ENCODE assay signal across 24 cellular contexts in the genomic region with DNA sequence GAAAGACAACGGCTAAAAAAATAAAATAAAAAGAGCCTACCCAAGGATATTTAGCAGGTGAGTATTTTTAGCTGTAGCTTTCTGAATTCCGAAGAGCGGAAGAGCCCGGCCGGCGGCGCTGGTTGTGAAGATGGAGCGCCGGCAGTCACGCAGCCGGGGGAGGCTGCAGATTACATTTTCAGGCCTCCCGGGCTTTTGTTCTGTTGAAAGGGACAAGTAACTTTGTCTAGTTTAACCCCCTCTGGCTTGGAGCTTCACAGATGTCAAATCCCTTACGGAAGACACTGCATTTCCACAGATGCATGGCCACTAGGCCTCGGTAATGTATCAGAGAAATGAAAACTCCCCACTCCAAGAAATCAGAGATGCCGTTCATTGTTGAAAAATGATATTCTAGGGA.
"Had no signal": no experiment of that assay in that cellular context is flagged by ENCODE, and none has a peak within 500 bp of the region (broad histone marks: within the 10 kb centered on the region; RNA-seq: fewer than 3 reads in every experiment).

No MANE protein-coding gene starts in this region.

- H3K27me3 ChIP-seq: MG63, SJSA1 had no signal

- ATAC-seq: HepG2 had no signal

- H3K4me1 ChIP-seq: SJSA1 had no signal

- DNase-seq: IMR-90, Karpas-422, KG1, MG63, NCI-H1092, NCI-H1105 treated with DMSO at 0.1 percent for 48 hours, NCI-H1417 treated with DMSO at 0.1 percent for 48 hours, NCI-H146, NCI-H1694 treated with DMSO at 0.1 percent for 48 hours, NCI-H1930, NCI-H2081, NCI-H2107, NCI-H226, NCI-H446, NCI-H510A, NCI-H524 treated with DMSO at 0.1 percent for 48 hours, NCI-H69, NCI-H774, Right ventricle myocardium superior, RPMI8226, SIG-M5 had no signal

- H3K9me3 ChIP-seq: MG63 had no signal

- H3K4me3 ChIP-seq: MG63, SJSA1, SK-N-MC had no signal

- H3K36me3 ChIP-seq: MG63, SJSA1 had no signal

- H3K27ac ChIP-seq: SJSA1, SK-N-MC had no signal
